ENCODE assay signal across 11 cellular contexts in genomic region chr7:451255-452229, GRCh38.
A peak's percentile ranks its signal among the peaks of the same experiment; 100 is the strongest.
DNase-seq lines count a peak whose midpoint lies in the region; ATAC-seq and TF ChIP-seq lines count a peak whose summit lies in the region.
"Had no signal": no experiment of that assay in that cellular context is flagged by ENCODE, and none has a peak within 500 bp of the region (broad histone marks: within the 10 kb centered on the region; RNA-seq: fewer than 3 reads in every experiment).

No MANE protein-coding gene starts in this region.

- no peak overlapping the region for H3K4me3 ChIP-seq in right cardiac atrium (ENCODE audit: low read length)
- no peak overlapping the region for H3K4me3 ChIP-seq in right atrium auricular region

- no peak for TF ChIP-seq CTCF in right atrium auricular region (IDR thresholded peaks at IDR 0.05)

- no peaks in the 10 kb centered on the region for H3K4me1 ChIP-seq in right cardiac atrium (ENCODE audit: control insufficient read depth, insufficient read depth, low read length)
- peaks cover 0 to 28% of the 10 kb centered on the region in 2 donors for H3K4me1 ChIP-seq in right atrium auricular region

- H3K9me3 ChIP-seq in right cardiac atrium (ENCODE audit: control insufficient read depth, low read length) (no peaks in the 10 kb centered on the region), right atrium auricular region (no peaks in the 10 kb centered on the region)

- 54% methylated on average over 24 of the region's 24 CpGs for WGBS in right cardiac atrium

- H3K27ac ChIP-seq in right cardiac atrium (ENCODE audit: low read length) (no peak overlapping the region), right atrium auricular region (no peak overlapping the region), temporal lobe (ENCODE audit: low read depth, low read length) (peak overlapping the region; percentile 17)

- H3K27me3 ChIP-seq in right cardiac atrium (ENCODE audit: control insufficient read depth, insufficient read depth) (no peaks in the 10 kb centered on the region), right atrium auricular region (no peaks in the 10 kb centered on the region)

- intact Hi-C loops in right cardiac atrium (cut with DNase I), result no loop called here
- intact Hi-C loops in activated T-helper 1 cell treated with anti-CD3 and anti-CD28 coated beads, Interleukin-12 subunit alpha, Interleukin-12 subunit beta, Interleukin-2, Interleukin-4 antibody, amounts not matched to agents 30 ng/mL and 10 ng/mL and 1 ng/mL, durations not matched to agents 14 hours and 24 hours and 36 hours (cut with micrococcal nuclease), result loop anchor here (10.0 kb wide), 1 partner anchor 113 kb away; no protein-coding TSS in a partner anchor

- no peaks in the 10 kb centered on the region for H3K36me3 Mint-ChIP-seq in activated T-helper 1 cell treated with anti-CD3 and anti-CD28 coated beads, Interleukin-12 subunit alpha, Interleukin-12 subunit beta, Interleukin-2, Interleukin-4 antibody, amounts not matched to agents 30 ng/mL and 10 ng/mL and 1 ng/mL, durations not matched to agents 14 hours and 24 hours and 36 hours (ENCODE audit: low read depth)

- no peak overlapping the region for H3K4me3 Mint-ChIP-seq in activated T-helper 1 cell treated with anti-CD3 and anti-CD28 coated beads, Interleukin-12 subunit alpha, Interleukin-12 subunit beta, Interleukin-2, Interleukin-4 antibody, amounts not matched to agents 30 ng/mL and 10 ng/mL and 1 ng/mL, durations not matched to agents 14 hours and 24 hours and 36 hours

- no peaks in the 10 kb centered on the region for H3K9me3 Mint-ChIP-seq in activated T-helper 1 cell treated with anti-CD3 and anti-CD28 coated beads, Interleukin-12 subunit alpha, Interleukin-12 subunit beta, Interleukin-2, Interleukin-4 antibody, amounts not matched to agents 30 ng/mL and 10 ng/mL and 1 ng/mL, durations not matched to agents 14 hours and 24 hours and 36 hours

- peak overlapping the region; percentile 55 for H3K27ac Mint-ChIP-seq in activated T-helper 1 cell treated with anti-CD3 and anti-CD28 coated beads, Interleukin-12 subunit alpha, Interleukin-12 subunit beta, Interleukin-2, Interleukin-4 antibody, amounts not matched to agents 30 ng/mL and 10 ng/mL and 1 ng/mL, durations not matched to agents 14 hours and 24 hours and 36 hours

- in situ Hi-C loops in KBM-7 (cut with MboI; ENCODE audit: low pct_unique_long_range_greater_than_20kb, low sequenced_read_pairs), result no loop called here

- peaks cover 6% of the 10 kb centered on the region for H3K4me1 Mint-ChIP-seq in activated T-helper 1 cell treated with anti-CD3 and anti-CD28 coated beads, Interleukin-12 subunit alpha, Interleukin-12 subunit beta, Interleukin-2, Interleukin-4 antibody, amounts not matched to agents 30 ng/mL and 10 ng/mL and 1 ng/mL, durations not matched to agents 14 hours and 24 hours and 36 hours (ENCODE audit: low read depth)

- peak; percentile 11 to 63 (median 18) for DNase-seq in right cardiac atrium
- DNase-seq in right atrium auricular region (ENCODE audit: low spot score), result no peak
- DNase-seq in activated T-helper 1 cell treated with anti-CD3 and anti-CD28 coated beads, Interleukin-12 subunit alpha, Interleukin-12 subunit beta, Interleukin-2, Interleukin-4 antibody, amounts not matched to agents 30 ng/mL and 10 ng/mL and 1 ng/mL, durations not matched to agents 14 hours and 24 hours and 36 hours (ENCODE audit: low spot score), result no peak
- DNase-seq in left kidney (ENCODE audit: low read depth, low spot score), result peak; percentile 47
- no peak for DNase-seq in KBM-7
- DNase-seq in iPS-NIHi11 (ENCODE audit: low spot score), result no peak
- DNase-seq: hypothalamus; NCI-H226; stimulated activated CD4-positive, alpha-beta T cell treated with anti-CD3 and anti-CD28 coated beads, Interleukin-12 subunit alpha, Interleukin-12 subunit beta, amount 100 ng/mL, for 4 hours had no signal

- peaks cover 12% of the 10 kb centered on the region for H3K27me3 Mint-ChIP-seq in activated T-helper 1 cell treated with anti-CD3 and anti-CD28 coated beads, Interleukin-12 subunit alpha, Interleukin-12 subunit beta, Interleukin-2, Interleukin-4 antibody, amounts not matched to agents 30 ng/mL and 10 ng/mL and 1 ng/mL, durations not matched to agents 14 hours and 24 hours and 36 hours (ENCODE audit: insufficient read depth)

- ATAC-seq in right cardiac atrium (no peak), GM18873 (IDR thresholded peaks at IDR 0.05; ENCODE audit: low FRiP score, unreplicated experiment) (no peak)

- no peaks in the 10 kb centered on the region for H3K36me3 ChIP-seq in right atrium auricular region

Comparison
In these comparisons a context has a peak if more than half of its experiments do, and no peak if none do; other contexts are left out.
1. DNase-seq: peak in right cardiac atrium (3 of 3) and left kidney (single experiment); none in right atrium auricular region (single experiment), activated T-helper 1 cell treated with anti-CD3 and anti-CD28 coated beads, Interleukin-12 subunit alpha, Interleukin-12 subunit beta, Interleukin-2, Interleukin-4 antibody, amounts not matched to agents 30 ng/mL and 10 ng/mL and 1 ng/mL, durations not matched to agents 14 hours and 24 hours and 36 hours (single experiment), KBM-7 (single experiment) and iPS-NIHi11 (single experiment).